ENCODE assay signal across 28 cellular contexts in genomic region chr4:158822348-158822747, GRCh38.
"Had no signal": no experiment of that assay in that cellular context is flagged by ENCODE, and none has a peak within 500 bp of the region (broad histone marks: within the 10 kb centered on the region; RNA-seq: fewer than 3 reads in every experiment).

No MANE protein-coding gene starts in this region.

- ATAC-seq: activated CD4-positive, CD25-positive, alpha-beta regulatory T cell treated with anti-CD3 and anti-CD28 coated beads, Interleukin-2, amount 50 U/mL, for 24 hours; activated CD8-positive, alpha-beta T cell treated with anti-CD3 and anti-CD28 coated beads for 36 hours; activated T-cell treated with anti-CD3 and anti-CD28 coated beads, Interleukin-2, amount 50 U/mL, for 72 hours; Panc1 had no signal

- H3K27me3 ChIP-seq: breast epithelium, SJCRH30 had no signal

- H3K4me1 ChIP-seq: SJCRH30 had no signal

- H3K4me3 Mint-ChIP-seq: activated CD8-positive, alpha-beta T cell treated with anti-CD3 and anti-CD28 coated beads for 36 hours; activated naive CD4-positive, alpha-beta T cell treated with anti-CD3 and anti-CD28 coated beads, Interleukin-2, amount 10 ng/mL, durations not matched to agents 7 days and 5 days; activated naive CD8-positive, alpha-beta T cell treated with anti-CD3 and anti-CD28 coated beads for 36 hours had no signal

- H3K27me3 Mint-ChIP-seq: activated CD8-positive, alpha-beta T cell treated with anti-CD3 and anti-CD28 coated beads for 36 hours; activated naive CD4-positive, alpha-beta T cell treated with anti-CD3 and anti-CD28 coated beads, Interleukin-2, amount 10 ng/mL, durations not matched to agents 7 days and 5 days; activated naive CD8-positive, alpha-beta T cell treated with anti-CD3 and anti-CD28 coated beads for 36 hours had no signal

- H3K27ac ChIP-seq: SJCRH30 had no signal

- H3K9me3 ChIP-seq: breast epithelium, SJCRH30, SK-N-SH had no signal

- H3K9me3 Mint-ChIP-seq: activated CD8-positive, alpha-beta T cell treated with anti-CD3 and anti-CD28 coated beads for 36 hours; activated naive CD4-positive, alpha-beta T cell treated with anti-CD3 and anti-CD28 coated beads, Interleukin-2, amount 10 ng/mL, durations not matched to agents 7 days and 5 days; activated naive CD8-positive, alpha-beta T cell treated with anti-CD3 and anti-CD28 coated beads for 36 hours; activated T-cell treated with anti-CD3 and anti-CD28 coated beads, Interleukin-2, amount 50 U/mL, for 72 hours; activated T-helper 2 cell treated with anti-CD3 and anti-CD28 coated beads, Interferon-gamma antibody, Interleukin-2, Interleukin-4, amounts not matched to agents 10 μg/mL and 5 μg/mL and 100 μg/mL, durations not matched to agents 14 hours and 24 hours and 36 hours had no signal

- H3K9ac ChIP-seq: SK-N-SH had no signal

- H3K36me3 ChIP-seq: breast epithelium, SJCRH30 had no signal

- H3K36me3 Mint-ChIP-seq: activated naive CD8-positive, alpha-beta T cell treated with anti-CD3 and anti-CD28 coated beads for 36 hours had no signal

- DNase-seq: activated CD4-positive, alpha-beta T cell treated with anti-CD3 and anti-CD28 coated beads for 4 hours; activated CD8-positive, alpha-beta memory T cell treated with anti-CD3 and anti-CD28 coated beads, Interleukin-2, amount 50 U/mL, for 4 hours; activated CD8-positive, alpha-beta T cell treated with anti-CD3 and anti-CD28 coated beads for 36 hours; activated gamma-delta T cell treated with Interleukin-2 at 50 U/mL for 16 hours; activated naive CD4-positive, alpha-beta T cell treated with anti-CD3 and anti-CD28 coated beads, Interleukin-2, amount 10 ng/mL, durations not matched to agents 7 days and 5 days; activated naive CD8-positive, alpha-beta T cell treated with anti-CD3 and anti-CD28 coated beads for 36 hours; activated T-cell treated with anti-CD3 and anti-CD28 coated beads, Interleukin-2, amount 50 U/mL, for 72 hours; central memory CD4-positive, alpha-beta T cell; Kasumi-1; KBM-7; NCI-H1092; NCI-H1417; NCI-H1930; NCI-H2171; NCI-H2227 treated with DMSO at 0.1 percent for 48 hours; NCI-H510A treated with DMSO at 0.1 percent for 48 hours; NCI-H69; NK-92 treated with Interleukin-12 subunit alpha and Interleukin-12 subunit beta, amount 100 ng/mL, for 24 hours; OCI-M1; Right ventricle myocardium superior; RPMI8226; SJCRH30; SK-N-SH; T-helper 1 cell had no signal

- H3K4me3 ChIP-seq: breast epithelium, SJCRH30 had no signal

- H3K27ac Mint-ChIP-seq: activated CD8-positive, alpha-beta T cell treated with anti-CD3 and anti-CD28 coated beads for 36 hours; activated naive CD4-positive, alpha-beta T cell treated with anti-CD3 and anti-CD28 coated beads, Interleukin-2, amount 10 ng/mL, durations not matched to agents 7 days and 5 days; activated naive CD8-positive, alpha-beta T cell treated with anti-CD3 and anti-CD28 coated beads for 36 hours; activated T-helper 2 cell treated with anti-CD3 and anti-CD28 coated beads, Interferon-gamma antibody, Interleukin-2, Interleukin-4, amounts not matched to agents 10 μg/mL and 5 μg/mL and 100 μg/mL, durations not matched to agents 14 hours and 24 hours and 36 hours had no signal

- H3K4me2 ChIP-seq: SK-N-SH had no signal
